In genomic region chr16:75472908-75473877, GRCh38 we compare ENCODE assay signal across 2 cellular contexts.
TF ChIP-seq lines count a peak whose summit lies in the region.

No MANE protein-coding gene starts in this region.

TF ChIP-seq in HCT116, 20 proteins besides CTCF, POLR2A, EP300 and RAD21:
- TF ChIP-seq SRF (IDR thresholded peaks at IDR 0.05; ENCODE audit: low read depth) (no peak), EGR1 (IDR thresholded peaks at IDR 0.05; ENCODE audit: low read depth) (no peak), JUND (IDR thresholded peaks at IDR 0.05) (no peak), SIN3A (IDR thresholded peaks at IDR 0.05; ENCODE audit: low read depth) (no peak), ZFX (IDR thresholded peaks at IDR 0.05) (no peak), CEBPB (IDR thresholded peaks at IDR 0.05; ENCODE audit: low read depth) (no peak), YY1 (IDR thresholded peaks at IDR 0.05; ENCODE audit: extremely low read depth, insufficient replicate concordance, low read depth, low read length) (no peak), EZH2phosphoT487 (IDR thresholded peaks at IDR 0.05; ENCODE audit: borderline replicate concordance) (no peak), FOSL1 (IDR thresholded peaks at IDR 0.05; ENCODE audit: low read depth) (no peak), CBX3 (IDR thresholded peaks at IDR 0.05; ENCODE audit: low read depth) (no peak), ATF3 (IDR thresholded peaks at IDR 0.05) (no peak)
TF ChIP-seq in HCT116: peak in this region for 0.

TF ChIP-seq in HepG2, 621 proteins besides CTCF, POLR2A, EP300 and RAD21:
- TF ChIP-seq ZNF547 (CRISPR knock-in tag; IDR thresholded peaks at IDR 0.05) (no peak), ATF4 (CRISPR knock-in tag; IDR thresholded peaks at IDR 0.05) (peak in 1 of 2 experiments; percentile 73; a peak in 2 of 4 replicates), TARDBP (CRISPR knock-in tag; IDR thresholded peaks at IDR 0.05) (no peak), RBAK (CRISPR knock-in tag; IDR thresholded peaks at IDR 0.05) (peak; percentile 86), ZNF646 (CRISPR knock-in tag; IDR thresholded peaks at IDR 0.05) (no peak), NR2F1 (CRISPR knock-in tag; IDR thresholded peaks at IDR 0.05) (no peak)
